ENCODE assay signal across 15 cellular contexts in the genomic region with DNA sequence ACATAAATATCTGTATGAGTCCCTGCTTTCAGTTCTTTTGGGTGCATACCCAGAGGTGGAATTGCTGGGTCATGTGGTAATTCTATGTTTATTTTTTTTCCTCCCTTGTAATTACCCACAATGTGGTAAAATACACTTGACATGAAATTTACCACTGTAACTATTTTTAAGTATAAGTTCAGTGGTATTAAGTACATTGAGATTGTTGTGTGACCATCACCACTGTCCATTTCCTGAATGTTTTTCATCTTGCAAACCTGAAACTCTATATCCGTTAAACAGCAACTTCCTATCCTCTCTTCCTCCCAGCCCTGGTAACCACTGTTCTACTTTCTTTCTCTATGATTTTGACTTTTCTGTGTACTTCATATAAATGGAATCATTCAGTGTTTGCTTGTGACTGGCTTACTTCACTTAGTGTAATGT. TPM values are rescaled to one million over a fixed set of nuclear protein-coding genes. Genes with fewer than 3 reads are reported as not detected.
A peak's percentile ranks its signal among the peaks of the same experiment; 100 is the strongest.
DNase-seq lines count a peak whose midpoint lies in the region; ATAC-seq, FAIRE-seq and TF ChIP-seq lines count a peak whose summit lies in the region.
"Had no signal": no experiment of that assay in that cellular context is flagged by ENCODE, and none has a peak within 500 bp of the region (broad histone marks: within the 10 kb centered on the region; RNA-seq: fewer than 3 reads in every experiment).

No MANE protein-coding gene starts in this region.

- no peak for FAIRE-seq in GM12878 (lab: Jason Lieb, UNC)
- FAIRE-seq: colon, frontal cortex, HTR-8/SVneo had no signal

- SMC1A ChIA-PET in GM12878 (lab: Charles Lee; ENCODE audit: uncharacterized antibody, unreplicated experiment) = no interaction called here

- H2AFZ ChIP-seq in KMS-11 (ENCODE audit: low read depth) (no peak overlapping the region), GM12878 (ENCODE audit: control insufficient read depth, low read depth, low read length) (no peak overlapping the region)
- H2AFZ ChIP-seq: GM23248 had no signal

- intact Hi-C loops in Caco-2 (cut with micrococcal nuclease; ENCODE audit: unreplicated experiment) (no loop called here), GM12878 (cut with micrococcal nuclease; ENCODE audit: unreplicated experiment) (no loop called here), esophagus squamous epithelium (cut with DNase I) (no loop called here)

- TF ChIP-seq CTCF in 22Rv1 (IDR thresholded peaks at IDR 0.05) (no peak), Caco-2 (IDR thresholded peaks at IDR 0.05; ENCODE audit: insufficient read depth in 1 of 2, low read depth in 1 of 2, low read length in 1 of 2, severe bottlenecking in 1 of 2, unreplicated experiment in 1 of 2) (no peak), KMS-11 (conservative IDR thresholded peaks at IDR 0.05; ENCODE audit: low read depth, low read length) (no peak), GM12878 (IDR thresholded peaks at IDR 0.05 in 2 of 3, conservative IDR thresholded peaks at IDR 0.05 in 1 of 3; ENCODE audit: control insufficient read depth in 2 of 3, extremely low read depth in 1 of 3, insufficient read depth in 1 of 3, low read depth in 3 of 3, low read length in 3 of 3) (no peak), WERI-Rb-1 (IDR thresholded peaks at IDR 0.05; ENCODE audit: low read depth, low read length) (no peak), esophagus squamous epithelium (IDR thresholded peaks at IDR 0.05) (no peak)

- POLR2A ChIA-PET in Caco-2 (lab: Charles Lee) (no interaction called here), GM12878 (lab: Charles Lee) (interaction anchor here (0.7 kb wide), 1 partner anchor 69 kb away, joined by 3 read pairs; no protein-coding TSS in a partner anchor)

- H4K20me1 ChIP-seq in KMS-11 (ENCODE audit: insufficient read depth) = no peaks in the 10 kb centered on the region
- no peaks in the 10 kb centered on the region for H4K20me1 ChIP-seq in GM12878 (ENCODE audit: control insufficient read depth, insufficient read depth)

- ATAC-seq in GM12878 = peak; percentile 84

- in situ Hi-C loops in GM12878 (cut with MboI) = no loop called here

- RAD21 ChIA-PET in GM12878 (lab: Charles Lee; ENCODE audit: unreplicated experiment) = no interaction called here

- H3K79me2 ChIP-seq in KMS-11 (ENCODE audit: insufficient read depth, low read depth) = no peaks in the 10 kb centered on the region
- no peaks in the 10 kb centered on the region for H3K79me2 ChIP-seq in GM12878 (ENCODE audit: control insufficient read depth, insufficient read depth, low read length)

- H3K27me3 Mint-ChIP-seq in Caco-2 (ENCODE audit: insufficient read depth, unreplicated experiment) = no peaks in the 10 kb centered on the region

- peaks cover 27% of the 10 kb centered on the region for H3K9me3 Mint-ChIP-seq in Caco-2 (ENCODE audit: unreplicated experiment)

- H3K4me3 ChIP-seq in Caco-2 (ENCODE audit: low read depth, low read length) = no peak overlapping the region
- no peak overlapping the region for H3K4me3 ChIP-seq in KMS-11 (IDR thresholded peaks at IDR 0.05; ENCODE audit: insufficient read depth, low read depth, low read length)
- H3K4me3 ChIP-seq in GM12878 = no peak overlapping the region
- H3K4me3 ChIP-seq in WERI-Rb-1 (ENCODE audit: low read depth, low read length) = no peak overlapping the region
- H3K4me3 ChIP-seq in esophagus squamous epithelium = no peak overlapping the region
- H3K4me3 ChIP-seq: GM23248, Peyer's patch had no signal

- H3K36me3 ChIP-seq in Caco-2 (ENCODE audit: control insufficient read depth, insufficient read depth, low read length) (no peaks in the 10 kb centered on the region), KMS-11 (ENCODE audit: insufficient read depth) (no peaks in the 10 kb centered on the region), GM12878 (ENCODE audit: control insufficient read depth in 2 of 2, insufficient read depth in 2 of 2, low read length in 1 of 2) (peaks cover 0 to 4% of the 10 kb centered on the region in 2 experiments; a peak in 1 of 4 replicates), WERI-Rb-1 (no peaks in the 10 kb centered on the region), esophagus squamous epithelium (no peaks in the 10 kb centered on the region)
- H3K36me3 ChIP-seq: Peyer's patch had no signal

- H3K4me1 Mint-ChIP-seq in Caco-2 (ENCODE audit: low read depth, unreplicated experiment) = peaks cover 37% of the 10 kb centered on the region

- H3K27me3 ChIP-seq in Caco-2 (replicated peaks; ENCODE audit: control insufficient read depth, insufficient read depth, low read length) = no peaks in the 10 kb centered on the region
- no peaks in the 10 kb centered on the region for H3K27me3 ChIP-seq in KMS-11 (ENCODE audit: insufficient read depth, low read depth)
- no peaks in the 10 kb centered on the region for H3K27me3 ChIP-seq in GM12878 (replicated peaks in 1 of 2; ENCODE audit: control insufficient read depth in 2 of 2, insufficient read depth in 2 of 2, low read length in 1 of 2)
- H3K27me3 ChIP-seq in WERI-Rb-1 (ENCODE audit: insufficient read depth, low read depth, severe bottlenecking) = no peaks in the 10 kb centered on the region
- H3K27me3 ChIP-seq in esophagus squamous epithelium = no peaks in the 10 kb centered on the region
- H3K27me3 ChIP-seq: Peyer's patch had no signal

- no peak for DNase-seq in Caco-2
- DNase-seq in GM12878 (ENCODE audit: low read depth, low spot score) = peak; percentile 25
- no peak for DNase-seq in central memory CD4-positive, alpha-beta T cell
- no peak for DNase-seq in WERI-Rb-1
- no peak for DNase-seq in esophagus squamous epithelium (lab: John Stamatoyannopoulos, UW)
- no peak for DNase-seq in germinal center (ENCODE audit: low spot score)
- DNase-seq: anterior cingulate cortex, DMS79 treated with DMSO at 0.1 percent for 48 hours, GM23248, Peyer's patch had no signal

- H3K27ac ChIP-seq in 22Rv1 (peak overlapping the region; percentile 95), KMS-11 (peak overlapping the region; percentile 48), GM12878 (ENCODE audit: control insufficient read depth, insufficient read depth) (no peak overlapping the region; the same call in 1 of the 2 replicates), WERI-Rb-1 (no peak overlapping the region), esophagus squamous epithelium (no peak overlapping the region)
- H3K27ac ChIP-seq: GM23248 had no signal

- H3K27ac Mint-ChIP-seq in Caco-2 (ENCODE audit: unreplicated experiment) = peak overlapping the region; percentile 6

- no peak overlapping the region for H3K9ac ChIP-seq in KMS-11
- no peak overlapping the region for H3K9ac ChIP-seq in GM12878 (ENCODE audit: control insufficient read depth, insufficient read depth, low read length)
- H3K9ac ChIP-seq: GM23248 had no signal

- peak overlapping the region; percentile 1 for H3K4me3 Mint-ChIP-seq in Caco-2 (ENCODE audit: unreplicated experiment)

- 38% methylated on average over 1 of the region's 1 CpG for WGBS in GM12878 (ENCODE audit: insufficient coverage, insufficient replicate concordance, low lambda C conversion rate, missing lambda C conversion rate)
- 55 to 82% methylated on average over 1 of the region's 1 CpG for WGBS in esophagus squamous epithelium, 2 donors

- TF ChIP-seq RAD21 in GM12878 (IDR thresholded peaks at IDR 0.05; ENCODE audit: insufficient read depth, low read depth, low read length) = no peak

- H3K4me1 ChIP-seq in Caco-2 (peaks cover 30% of the 10 kb centered on the region), KMS-11 (ENCODE audit: low read depth, poor library complexity, severe bottlenecking) (peaks cover 29% of the 10 kb centered on the region), GM12878 (ENCODE audit: control insufficient read depth, insufficient read depth, low read length) (peaks cover 3% of the 10 kb centered on the region; the same call in 1 of the 2 replicates), esophagus squamous epithelium (peaks cover 9 to 20% (median 9%) of the 10 kb centered on the region in 3 donors)

- peaks cover 50% of the 10 kb centered on the region for H3K36me3 Mint-ChIP-seq in Caco-2 (ENCODE audit: insufficient read depth, unreplicated experiment)

- TF ChIP-seq POLR2A in GM12878 (IDR thresholded peaks at IDR 0.05; ENCODE audit: low read depth, low read length) (no peak), esophagus squamous epithelium (IDR thresholded peaks at IDR 0.05) (no peak)

- H3K4me2 ChIP-seq in KMS-11 = peak overlapping the region; percentile 55
- H3K4me2 ChIP-seq in GM12878 (ENCODE audit: control insufficient read depth, insufficient read depth) = no peak overlapping the region

- BruUV-seq in Caco-2 (replicated peaks; lab: Mats Ljungman, UMichigan) = no TSS peak
- BruUV-seq in GM12878 (replicated peaks; lab: Mats Ljungman, UMichigan) = no TSS peak

- 0 out of 2 replicates have a peak, but pooled peaks cover 4% of the 10 kb centered on the region for H3K9me3 ChIP-seq in Caco-2
- H3K9me3 ChIP-seq in GM12878 (replicated peaks; ENCODE audit: control insufficient read depth, insufficient read depth, low read length) = no peaks in the 10 kb centered on the region
- H3K9me3 ChIP-seq in WERI-Rb-1 (ENCODE audit: severe bottlenecking) = no peaks in the 10 kb centered on the region
- H3K9me3 ChIP-seq in esophagus squamous epithelium = no peaks in the 10 kb centered on the region
- H3K9me3 ChIP-seq: Peyer's patch had no signal

- CTCF ChIA-PET in Caco-2 (lab: Charles Lee) (no interaction called here), GM12878 (lab: Yijun Ruan, JAX) (no interaction called here)

- peak in 1 of 2 experiments; percentile 48; a peak in 1 of 4 replicates for TF ChIP-seq EP300 in GM12878 (IDR thresholded peaks at IDR 0.05; ENCODE audit: borderline replicate concordance in 1 of 2, control insufficient read depth in 1 of 2, low read depth in 2 of 2, low read length in 2 of 2)

RNA-seq across cellular contexts. Expression of a gene that starts 51.4 kb away (rescaled TPM):
- total RNA-seq in Caco-2 (2022) = 25.5 and 25.7 TPM in 2 replicates
- total RNA-seq in GM12878 (2013; cell fraction: nucleolus; rRNA removed) = 33.5 and 38.5 TPM in 2 replicates
- total RNA-seq in GM12878 (2014; rRNA removed) = 10.2 and 11.7 TPM in 2 replicates
- total RNA-seq in GM12878 (2014; rRNA removed; fragmentation: Illumina TruSeq; extraction: Trizol) = 8.2 and 9.3 TPM in 2 replicates
- 23.5 and 25.9 TPM in 2 replicates for total RNA-seq in GM12878 (2021)
- polyA plus RNA-seq in GM12878 (2011; ENCODE audit: low read depth) = 7.8 TPM
- 14.0 and 15.1 TPM in 2 replicates for polyA plus RNA-seq in GM12878 (2011; rRNA removed)
- 27.9 and 34.5 TPM in 2 replicates for polyA plus RNA-seq in GM12878 (2011; cell fraction: cytosol; rRNA removed)
- polyA plus RNA-seq in GM12878 (2011; cell fraction: nucleus; rRNA removed) = 22.3 and 24.1 TPM in 2 replicates
- polyA plus RNA-seq in GM12878 (2012) = 10.0 and 13.8 TPM in 2 replicates
- 16.0 and 17.2 TPM in 2 replicates for polyA plus RNA-seq in GM12878 (2014; fragmentation: Illumina TruSeq; extraction: Trizol)
- polyA plus RNA-seq in GM12878 (2014; fragmentation: Nextera tagmentation; extraction: Ambion mirVana) = 1 to 10 TPM; 1.4 to 1.7 TPM
- polyA plus RNA-seq in GM12878 (2014; rRNA removed) = 20.9 and 23.0 TPM in 2 replicates
- polyA plus RNA-seq in GM12878 (2016; fragmentation: Nextera tagmentation; extraction: Ambion mirVana) = 10 to 100 TPM; 33.6 to 39.7 TPM
- 23.4 and 26.7 TPM in 2 replicates for polyA minus RNA-seq in GM12878 (2011; rRNA and poly(A)+ RNA removed)
- polyA minus RNA-seq in GM12878 (2011; cell fraction: cytosol; rRNA and poly(A)+ RNA removed) = 13.6 and 19.5 TPM in 2 replicates
- 15.5 and 29.0 TPM in 2 replicates for polyA minus RNA-seq in GM12878 (2011; cell fraction: nucleus; rRNA and poly(A)+ RNA removed)
- total RNA-seq in esophagus squamous epithelium = 10 to 100 TPM in 2 of 4 donors, 1 to 10 TPM in 2; 7.6 to 20.4 (median 10.0) TPM

RNA-seq across cellular contexts. Expression of a gene that starts 58.2 kb away (rescaled TPM):
- 27.5 and 28.9 TPM in 2 replicates for total RNA-seq in Caco-2 (2022)
- not detected in 2 replicates for total RNA-seq in GM12878 (2013; cell fraction: nucleolus; rRNA removed)
- total RNA-seq in GM12878 (2014; rRNA removed) = 0.17 TPM in 1 of 2 replicates, not detected in the other
- 0.09 and 0.18 TPM in 2 replicates for total RNA-seq in GM12878 (2014; rRNA removed; fragmentation: Illumina TruSeq; extraction: Trizol)
- 0.19 and 0.23 TPM in 2 replicates for total RNA-seq in GM12878 (2021)
- not detected for polyA plus RNA-seq in GM12878 (2011; ENCODE audit: low read depth)
- 0.03 TPM in 1 of 2 replicates, not detected in the other for polyA plus RNA-seq in GM12878 (2011; rRNA removed)
- not detected in 2 replicates for polyA plus RNA-seq in GM12878 (2011; cell fraction: cytosol; rRNA removed)
- not detected in 2 replicates for polyA plus RNA-seq in GM12878 (2011; cell fraction: nucleus; rRNA removed)
- 0.17 TPM in 1 of 2 replicates, not detected in the other for polyA plus RNA-seq in GM12878 (2012)
- 0.15 and 0.19 TPM in 2 replicates for polyA plus RNA-seq in GM12878 (2014; fragmentation: Illumina TruSeq; extraction: Trizol)
- under 1 TPM; 0.02 to 0.06 TPM for polyA plus RNA-seq in GM12878 (2014; fragmentation: Nextera tagmentation; extraction: Ambion mirVana)
- polyA plus RNA-seq in GM12878 (2014; rRNA removed) = 0.08 and 0.13 TPM in 2 replicates
- polyA plus RNA-seq in GM12878 (2016; fragmentation: Nextera tagmentation; extraction: Ambion mirVana) = under 1 TPM in 1 of 2 experiments, not detected in 1; 0.04 TPM
- not detected in 2 replicates for polyA minus RNA-seq in GM12878 (2011; rRNA and poly(A)+ RNA removed)
- not detected in 2 replicates for polyA minus RNA-seq in GM12878 (2011; cell fraction: cytosol; rRNA and poly(A)+ RNA removed)
- polyA minus RNA-seq in GM12878 (2011; cell fraction: nucleus; rRNA and poly(A)+ RNA removed) = not detected in 2 replicates
- total RNA-seq in esophagus squamous epithelium = 10 to 100 TPM; 22.5 to 59.0 (median 47.7) TPM

Comparison
In these comparisons a context has a peak if more than half of its experiments do, and no peak if none do; other contexts are left out.
1. H3K27ac ChIP-seq: peak in 22Rv1 (single experiment) and KMS-11 (single experiment); none in GM12878 (single experiment), WERI-Rb-1 (single experiment) and esophagus squamous epithelium (0 of 4).
2. RNA of a gene that starts 58.2 kb away (total RNA-seq): 22.5 to 59.0 TPM in esophagus squamous epithelium and 27.5 to 28.9 TPM in Caco-2; 0.09 to 0.23 TPM in GM12878; every median in the first group is over 10 times any median in the second.